ENCODE assay signal across 8 cellular contexts in genomic region chr2:184596819-184597411, GRCh38. TPM values are rescaled to one million over a fixed set of nuclear protein-coding genes. Genes with fewer than 3 reads are reported as not detected.
DNase-seq lines count a peak whose midpoint lies in the region; ATAC-seq and TF ChIP-seq lines count a peak whose summit lies in the region.

No MANE protein-coding gene starts in this region.

- no peaks in the 10 kb centered on the region for H3K9me2 ChIP-seq in DOHH2 (replicated peaks; ENCODE audit: control insufficient read depth, low read length)

- peak overlapping the region; percentile 33 for H3K4me2 ChIP-seq in DOHH2 (ENCODE audit: low read length)

- H4K20me1 ChIP-seq in DOHH2 (ENCODE audit: control insufficient read depth, insufficient read depth, low read depth, low read length), result no peaks in the 10 kb centered on the region

- ATAC-seq in HG02678 (IDR thresholded peaks at IDR 0.05; ENCODE audit: unreplicated experiment), result peak; percentile 15
- peak; percentile 26 for ATAC-seq in foreskin keratinocyte
- ATAC-seq in sciatic nerve, result peak; percentile 37

- H3K4me1 ChIP-seq in DOHH2 (ENCODE audit: control insufficient read depth, low read length) (peaks cover 8% of the 10 kb centered on the region), foreskin keratinocyte (no peaks in the 10 kb centered on the region)

- TF ChIP-seq CTCF in DOHH2 (IDR thresholded peaks at IDR 0.05; ENCODE audit: low read depth, low read length, poor library complexity, severe bottlenecking) (no peak), foreskin keratinocyte (conservative IDR thresholded peaks at IDR 0.05) (no peak)

- 0 out of 2 replicates have a peak, but pooled peaks cover 3% of the 10 kb centered on the region for H3K36me3 ChIP-seq in DOHH2 (ENCODE audit: control insufficient read depth, low read length)

- DNase-seq in SK-N-DZ (ENCODE audit: low spot score) (peak; percentile 18), foreskin keratinocyte (peak in 1 of 2 donors; percentile 48), sciatic nerve (ENCODE audit: low spot score) (no peak), NCI-H2171 (lab: John Stamatoyannopoulos, UW) (no peak), NCI-H1105 (lab: John Stamatoyannopoulos, UW) (no peak), NCI-H128 (lab: John Stamatoyannopoulos, UW; ENCODE audit: unreplicated experiment) (no peak)

- H3K79me2 ChIP-seq in DOHH2 (ENCODE audit: control insufficient read depth, low read length), result no peaks in the 10 kb centered on the region

- H3K27ac ChIP-seq in DOHH2 (ENCODE audit: low read depth, low read length), result no peak overlapping the region
- H3K27ac ChIP-seq in foreskin keratinocyte, result no peak overlapping the region

- H3F3A ChIP-seq in DOHH2 (ENCODE audit: control insufficient read depth, insufficient read depth), result no peaks in the 10 kb centered on the region

- H3K4me3 ChIP-seq in DOHH2 (ENCODE audit: low read length), result peak overlapping the region; percentile 43

- H3K27me3 ChIP-seq in DOHH2 (ENCODE audit: control insufficient read depth, low read length) (no peaks in the 10 kb centered on the region), foreskin keratinocyte (peaks cover 40% of the 10 kb centered on the region)

- peaks cover 13% of the 10 kb centered on the region; the same call in 1 of the 2 replicates for H3K9me3 ChIP-seq in DOHH2 (ENCODE audit: control insufficient read depth, insufficient read depth, low read length)

- intact Hi-C loops in sciatic nerve (cut with DNase I), result no loop called here

RNA-seq across cellular contexts. Expression of gene ZNF804A, which starts 1.4 kb away (rescaled TPM):
- polyA plus RNA-seq in SK-N-DZ (2014; cell fraction: cytosol; rRNA removed), result 12.4 and 13.0 TPM in 2 replicates
- 6.5 and 8.1 TPM in 2 replicates for polyA plus RNA-seq in SK-N-DZ (2014; cell fraction: nucleus; rRNA removed)
- not detected in 2 replicates for total RNA-seq in foreskin keratinocyte
- polyA plus RNA-seq in foreskin keratinocyte, result not detected in 2 replicates
- 0.13 TPM for total RNA-seq in sciatic nerve
